ENCODE assay signal across 1 cellular context in genomic region chr12:8697476-8698131, GRCh38.
TF ChIP-seq lines count a peak whose summit lies in the region.

Gene RIMKLB, plus strand, starts transcription at chr12:8697991. Its CDS starts 15,876 bp downstream, at chr12:8713867.

TF ChIP-seq in K562, 482 proteins besides CTCF, POLR2A, EP300 and RAD21 (continued from another document and continues in another):
- no peak for TF ChIP-seq MCM2 (IDR thresholded peaks at IDR 0.05; ENCODE audit: low read depth)
- no peak for TF ChIP-seq KLF6 (CRISPR knock-in tag; IDR thresholded peaks at IDR 0.05; ENCODE audit: borderline replicate concordance)
- peak; percentile 41; the same call in 1 of the 2 replicates for TF ChIP-seq ZBTB2 (IDR thresholded peaks at IDR 0.05)
- TF ChIP-seq CBX5 (IDR thresholded peaks at IDR 0.05; ENCODE audit: borderline replicate concordance, low read depth) = no peak
- TF ChIP-seq ZNF277 (CRISPR knock-in tag; IDR thresholded peaks at IDR 0.05; ENCODE audit: borderline replicate concordance) = no peak
- peak; percentile 15 to 78; a peak in 3 of 4 replicates for TF ChIP-seq MAZ (CRISPR knock-in tag; conservative IDR thresholded peaks at IDR 0.05 in 1 of 2, IDR thresholded peaks at IDR 0.05 in 1 of 2)
- no peak for TF ChIP-seq COPS2 (conservative IDR thresholded peaks at IDR 0.05)
- peak; percentile 65 for TF ChIP-seq SUPT5H (IDR thresholded peaks at IDR 0.05)
- peak; percentile 51 for TF ChIP-seq SP1 (CRISPR knock-in tag; IDR thresholded peaks at IDR 0.05)
- no peak for TF ChIP-seq CBX8 (IDR thresholded peaks at IDR 0.05; ENCODE audit: borderline replicate concordance, extremely low read depth, low read depth, low read length, poor library complexity, severe bottlenecking)
- no peak for TF ChIP-seq ZNF239 (CRISPR knock-in tag; IDR thresholded peaks at IDR 0.05)
- no peak for TF ChIP-seq CREM (IDR thresholded peaks at IDR 0.05; ENCODE audit: low read depth)
- no peak for TF ChIP-seq ZNF263 (CRISPR knock-in tag; IDR thresholded peaks at IDR 0.05; ENCODE audit: borderline replicate concordance)
- TF ChIP-seq ZNF551 (CRISPR knock-in tag; IDR thresholded peaks at IDR 0.05) = no peak
- TF ChIP-seq TSHZ1 (CRISPR knock-in tag; IDR thresholded peaks at IDR 0.05) = no peak
- TF ChIP-seq VEZF1 (CRISPR knock-in tag; IDR thresholded peaks at IDR 0.05) = peak; percentile 91
- TF ChIP-seq SNAPC5 (CRISPR knock-in tag; IDR thresholded peaks at IDR 0.05) = no peak
- TF ChIP-seq ZNF444 (CRISPR knock-in tag; IDR thresholded peaks at IDR 0.05) = no peak
- peak; percentile 6; the same call in 1 of the 2 replicates for TF ChIP-seq GABPB1 (CRISPR knock-in tag; IDR thresholded peaks at IDR 0.05)
- no peak for TF ChIP-seq RBM39 (optimal IDR thresholded peaks at IDR 0.05; ENCODE audit: low read depth, low read length)
- TF ChIP-seq CTBP1 (IDR thresholded peaks at IDR 0.05; ENCODE audit: borderline replicate concordance) = peak; percentile 70
- peak; percentile 26 for TF ChIP-seq HMGN3 (IDR thresholded peaks at IDR 0.05; ENCODE audit: borderline replicate concordance, extremely low read depth, insufficient read length, low read depth, low read length)
- TF ChIP-seq MBD2 (IDR thresholded peaks at IDR 0.05; ENCODE audit: borderline replicate concordance, low read depth) = no peak
- TF ChIP-seq MTA3 (IDR thresholded peaks at IDR 0.05; ENCODE audit: borderline replicate concordance) = no peak
- no peak for TF ChIP-seq ZZZ3 (IDR thresholded peaks at IDR 0.05)
- TF ChIP-seq PKNOX1 (IDR thresholded peaks at IDR 0.05) = peak; percentile 33; the same call in 1 of the 2 replicates
- TF ChIP-seq C11orf30 (IDR thresholded peaks at IDR 0.05; ENCODE audit: low read depth) = no peak
- peak in 1 of 2 experiments; percentile 54 for TF ChIP-seq E2F6 (IDR thresholded peaks at IDR 0.05; ENCODE audit: borderline replicate concordance in 1 of 2, extremely low read depth in 1 of 2, insufficient read depth in 1 of 2, insufficient read length in 1 of 2, low read depth in 1 of 2, low read length in 1 of 2, poor library complexity in 1 of 2, severe bottlenecking in 1 of 2)
- TF ChIP-seq ZNF589 (CRISPR knock-in tag; IDR thresholded peaks at IDR 0.05; ENCODE audit: low read depth) = peak; percentile 56; the same call in 1 of the 2 replicates
- TF ChIP-seq HDGF (IDR thresholded peaks at IDR 0.05) = no peak
- no peak for TF ChIP-seq HIVEP1 (CRISPR knock-in tag; IDR thresholded peaks at IDR 0.05)
- TF ChIP-seq MYC (IDR thresholded peaks at IDR 0.05; ENCODE audit: low read depth, low read length) = no peak
- no peak for TF ChIP-seq MYC (CRISPR knock-in tag; IDR thresholded peaks at IDR 0.05; ENCODE audit: borderline replicate concordance, low read depth)
- TF ChIP-seq ATF7 (IDR thresholded peaks at IDR 0.05) = no peak
- no peak for TF ChIP-seq GTF2A2 (tag; IDR thresholded peaks at IDR 0.05)
- no peak for TF ChIP-seq CBX2 (IDR thresholded peaks at IDR 0.05; ENCODE audit: insufficient read depth, low read length, poor library complexity, severe bottlenecking)
- no peak for TF ChIP-seq NFE2 (IDR thresholded peaks at IDR 0.05; ENCODE audit: low read depth)
- TF ChIP-seq ZNF79 (CRISPR knock-in tag; IDR thresholded peaks at IDR 0.05; ENCODE audit: low read depth) = no peak
- peak; percentile 37; the same call in 1 of the 2 replicates for TF ChIP-seq ETV1 (tag; conservative IDR thresholded peaks at IDR 0.05; ENCODE audit: low read depth)
- TF ChIP-seq ZBTB11 (CRISPR knock-in tag; IDR thresholded peaks at IDR 0.05) = peak in 1 of 3 experiments; percentile 42; a peak in 2 of 6 replicates
- no peak for TF ChIP-seq ZNF217 (CRISPR knock-in tag; IDR thresholded peaks at IDR 0.05)
- peak; percentile 76 for TF ChIP-seq SMAD4 (CRISPR knock-in tag; conservative IDR thresholded peaks at IDR 0.05)
- TF ChIP-seq EZH2 (IDR thresholded peaks at IDR 0.05; ENCODE audit: borderline replicate concordance, low read depth, low read length) = no peak
- TF ChIP-seq RBBP5 (IDR thresholded peaks at IDR 0.05; ENCODE audit: borderline replicate concordance, insufficient read depth, low read length, poor library complexity, severe bottlenecking) = peak; percentile 53
- peak; percentile 76; the same call in 1 of the 2 replicates for TF ChIP-seq SAFB (IDR thresholded peaks at IDR 0.05; ENCODE audit: borderline replicate concordance, low read depth, low read length)
- no peak for TF ChIP-seq ZNF830 (CRISPR knock-in tag; IDR thresholded peaks at IDR 0.05)
- peak; percentile 48 for TF ChIP-seq TAF1 (IDR thresholded peaks at IDR 0.05; ENCODE audit: control insufficient read depth, extremely low read depth, insufficient read depth, low read length, severe bottlenecking)
- peak; percentile 71; the same call in 1 of the 2 replicates for TF ChIP-seq ZBTB7A (IDR thresholded peaks at IDR 0.05; ENCODE audit: borderline replicate concordance, control insufficient read depth, low read depth, low read length)
- no peak for TF ChIP-seq FIP1L1 (IDR thresholded peaks at IDR 0.05; ENCODE audit: low read depth, low read length, poor library complexity, severe bottlenecking)
- peak; percentile 10 for TF ChIP-seq HNRNPLL (IDR thresholded peaks at IDR 0.05; ENCODE audit: low read depth, low read length, poor library complexity, severe bottlenecking)
- TF ChIP-seq GTF2B (IDR thresholded peaks at IDR 0.05; ENCODE audit: extremely low read depth, insufficient read length) = no peak
- no peak for TF ChIP-seq KAT7 (CRISPR knock-in tag; IDR thresholded peaks at IDR 0.05; ENCODE audit: borderline replicate concordance)
- peak; percentile 38 for TF ChIP-seq TBP (optimal IDR thresholded peaks at IDR 0.05; ENCODE audit: low read depth, low read length)
- TF ChIP-seq POLR2B (IDR thresholded peaks at IDR 0.05; ENCODE audit: low read depth, partially characterized antibody) = peak; percentile 65
- no peak for TF ChIP-seq SOX6 (IDR thresholded peaks at IDR 0.05)
- peak; percentile 53 for TF ChIP-seq CXXC5 (CRISPR knock-in tag; IDR thresholded peaks at IDR 0.05)
- no peak for TF ChIP-seq ZBTB34 (CRISPR knock-in tag; IDR thresholded peaks at IDR 0.05)
- no peak for TF ChIP-seq ZC3H8 (IDR thresholded peaks at IDR 0.05)
- TF ChIP-seq ZNF3 (CRISPR knock-in tag; IDR thresholded peaks at IDR 0.05) = no peak
